ENCODE assay signal across 9 cellular contexts in the genomic region with DNA sequence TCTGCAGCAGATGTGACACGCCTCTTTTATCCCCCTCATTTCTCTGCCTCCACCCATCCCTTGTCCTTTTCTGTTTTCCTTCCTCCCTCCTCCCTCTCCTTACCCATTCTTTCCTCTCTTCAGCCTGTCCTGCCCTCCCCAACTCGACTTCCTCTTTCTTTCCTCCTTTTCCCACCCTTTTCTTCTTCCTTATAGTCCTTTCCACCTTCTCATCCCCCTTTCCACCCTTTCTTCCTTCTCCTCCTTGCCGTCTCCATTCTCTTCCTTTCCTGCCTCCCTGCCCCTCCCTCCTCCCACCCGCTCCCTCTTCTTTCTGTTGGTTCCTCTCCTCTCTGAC. TPM values are rescaled to one million over a fixed set of nuclear protein-coding genes. Genes with fewer than 3 reads are reported as not detected.
DNase-seq lines count a peak whose midpoint lies in the region; ATAC-seq, FAIRE-seq and TF ChIP-seq lines count a peak whose summit lies in the region.
"Had no signal": no experiment of that assay in that cellular context is flagged by ENCODE, and none has a peak within 500 bp of the region (broad histone marks: within the 10 kb centered on the region; RNA-seq: fewer than 3 reads in every experiment).

No MANE protein-coding gene starts in this region.

- intact Hi-C loops in HepG2 (cut with micrococcal nuclease; ENCODE audit: unreplicated experiment): no loop called here
- intact Hi-C loops in right lobe of liver (cut with DNase I): no loop called here

- H3K4me3 ChIP-seq in HepG2 (replicated peaks in 1 of 3; ENCODE audit: insufficient read depth in 1 of 3, low read depth in 2 of 3, low read length in 3 of 3) (peak overlapping the region in 1 of 3 experiments; percentile 100; a peak in 1 of 6 replicates), right lobe of liver (no peak overlapping the region), astrocyte of the spinal cord (ENCODE audit: low read depth, low read length) (peak overlapping the region; percentile 93), muscle layer of duodenum (ENCODE audit: low read depth in 1 of 2, low read length in 2 of 2) (peak overlapping the region; percentile 84 to 100)

- peaks cover 9% of the 10 kb centered on the region for H3K79me2 ChIP-seq in HepG2 (ENCODE audit: insufficient read depth, low read length)

- WGBS in HepG2 (ENCODE audit: low lambda C conversion rate): 48% methylated on average over 4 of the region's 4 CpGs
- 49% methylated on average over 4 of the region's 4 CpGs for WGBS in right lobe of liver (ENCODE audit: insufficient coverage, low coverage, low lambda C conversion rate, missing lambda C conversion rate)

- H3K4me2 ChIP-seq in HepG2 (ENCODE audit: low read depth, low read length): peak overlapping the region; percentile 97; the same call in 1 of the 2 replicates

- TF ChIP-seq EP300 in HepG2 (IDR thresholded peaks at IDR 0.05; ENCODE audit: low read depth in 2 of 2, low read length in 2 of 2) (no peak), HepG2 (CRISPR knock-in tag; IDR thresholded peaks at IDR 0.05; ENCODE audit: borderline replicate concordance) (no peak)

- TF ChIP-seq POLR2A in HepG2 (IDR thresholded peaks at IDR 0.05; ENCODE audit: insufficient read depth in 1 of 2, low read depth in 2 of 2, low read length in 2 of 2) (no peak), right lobe of liver (IDR thresholded peaks at IDR 0.05) (no peak)

- no peak for FAIRE-seq in HepG2 (lab: Jason Lieb, UNC)
- FAIRE-seq: bronchial epithelial cell had no signal

- no peaks in the 10 kb centered on the region; a peak in 1 of 5 replicates for H3K27me3 ChIP-seq in HepG2 (ENCODE audit: control insufficient read depth in 1 of 2, insufficient read depth in 2 of 2, low read length in 2 of 2)
- H3K27me3 ChIP-seq in right lobe of liver: no peaks in the 10 kb centered on the region
- H3K27me3 ChIP-seq in muscle layer of duodenum (ENCODE audit: low read depth, low read length): no peaks in the 10 kb centered on the region

- no peak for DNase-seq in HepG2 (ENCODE audit: low spot score)
- no peak for DNase-seq in right lobe of liver
- DNase-seq in astrocyte of the spinal cord (ENCODE audit: low read depth, low spot score): no peak
- DNase-seq in central memory CD4-positive, alpha-beta T cell: no peak
- DNase-seq in C1 segment of cervical spinal cord (lab: John Stamatoyannopoulos, UW): no peak

- BruUV-seq in HepG2 (replicated peaks; lab: Mats Ljungman, UMichigan): no TSS peak

- no peaks in the 10 kb centered on the region for H4K20me1 ChIP-seq in HepG2 (ENCODE audit: insufficient read depth, low read length)

- H3K4me1 ChIP-seq in HepG2 (ENCODE audit: insufficient read depth, low read length) (peaks cover 17% of the 10 kb centered on the region), right lobe of liver (no peaks in the 10 kb centered on the region), muscle layer of duodenum (ENCODE audit: control insufficient read depth in 1 of 2, insufficient read depth in 2 of 2, low read length in 2 of 2) (peaks cover 4 to 10% of the 10 kb centered on the region in 2 donors)

- H3K27ac ChIP-seq in HepG2 (ENCODE audit: extremely low read length, insufficient read depth, low read length) (no peak overlapping the region), right lobe of liver (no peak overlapping the region), muscle layer of duodenum (ENCODE audit: low read length) (no peak overlapping the region)

- H3K9me3 ChIP-seq in HepG2 (ENCODE audit: low read length): peaks cover 33% of the 10 kb centered on the region
- peaks cover 0 to 9% (median 0%) of the 10 kb centered on the region in 4 donors for H3K9me3 ChIP-seq in right lobe of liver
- H3K9me3 ChIP-seq in muscle layer of duodenum (ENCODE audit: control insufficient read depth in 1 of 2, low read length in 2 of 2): peaks cover 0 to 13% of the 10 kb centered on the region in 2 donors

- H3K9ac ChIP-seq in HepG2 (ENCODE audit: insufficient read depth, low read depth, low read length): no peak overlapping the region

- TF ChIP-seq CTCF in HepG2 (CRISPR knock-in tag; IDR thresholded peaks at IDR 0.05) (no peak), right lobe of liver (IDR thresholded peaks at IDR 0.05) (no peak), astrocyte of the spinal cord (IDR thresholded peaks at IDR 0.05; ENCODE audit: low read depth, low read length) (no peak)

- CTCF ChIA-PET in HepG2 (lab: Yijun Ruan, JAX; ENCODE audit: low intra/inter-chr PET ratio, low total read pairs): no interaction called here

- ATAC-seq in HepG2: no peak
- no peak for ATAC-seq in right lobe of liver
- ATAC-seq in HG03039 (IDR thresholded peaks at IDR 0.05; ENCODE audit: unreplicated experiment): no peak
- no peak for ATAC-seq in HG03378 (IDR thresholded peaks at IDR 0.05; ENCODE audit: unreplicated experiment)

- H2AFZ ChIP-seq in HepG2 (ENCODE audit: low read length): peak overlapping the region; percentile 77

- POLR2A ChIA-PET in HepG2 (lab: Yijun Ruan, JAX): interaction anchor here (1.0 kb wide), 1 partner anchor 1087 kb away, joined by 3 read pairs; a partner anchor contains a TSS

- H3K36me3 ChIP-seq in HepG2 (replicated peaks in 1 of 2; ENCODE audit: control insufficient read depth in 1 of 2, insufficient read depth in 2 of 2, low read length in 2 of 2) (no peaks in the 10 kb centered on the region), right lobe of liver (no peaks in the 10 kb centered on the region), muscle layer of duodenum (ENCODE audit: control insufficient read depth in 1 of 2, insufficient read depth in 2 of 2, low read length in 2 of 2) (peaks cover 0 to 17% of the 10 kb centered on the region in 2 donors)

- in situ Hi-C loops in HepG2 (cut with HindIII; ENCODE audit: extremely low pct_ligation_motif_present, low pct_unique_long_range_greater_than_20kb) (no loop called here), astrocyte of the spinal cord (cut with HindIII; ENCODE audit: low sequenced_read_pairs) (no loop called here)

- no peak for TF ChIP-seq RAD21 in HepG2 (CRISPR knock-in tag; IDR thresholded peaks at IDR 0.05)

RNA-seq across cellular contexts. Expression of a gene that starts 0.7 kb away (rescaled TPM):
- total RNA-seq in HepG2 (2016; rRNA removed; fragmentation: Illumina TruSeq; extraction: Trizol): 4.4 and 5.8 TPM in 2 replicates
- 2.2 and 3.3 TPM in 2 replicates for total RNA-seq in HepG2 (2016; cell fraction: cytosol; rRNA removed; fragmentation: Illumina TruSeq; extraction: Trizol; ENCODE audit: low read depth)
- 4.4 and 4.6 TPM in 2 replicates for total RNA-seq in HepG2 (2016; cell fraction: insoluble cytoplasmic fraction; rRNA removed; fragmentation: Illumina TruSeq; extraction: Trizol)
- total RNA-seq in HepG2 (2016; cell fraction: membrane; rRNA removed; fragmentation: Illumina TruSeq; extraction: Trizol): 6.2 and 6.5 TPM in 2 replicates
- total RNA-seq in HepG2 (2016; cell fraction: nucleus; rRNA removed; fragmentation: Illumina TruSeq; extraction: Trizol): 3.7 and 4.3 TPM in 2 replicates
- polyA plus RNA-seq in HepG2 (2011; rRNA removed): 2.2 and 3.2 TPM in 2 replicates
- polyA plus RNA-seq in HepG2 (2011; cell fraction: cytosol; rRNA removed): 2.3 and 2.8 TPM in 2 replicates
- 4.6 and 4.7 TPM in 2 replicates for polyA plus RNA-seq in HepG2 (2011; cell fraction: nucleus; rRNA removed)
- polyA plus RNA-seq in HepG2 (2012): 1.5 and 2.0 TPM in 2 replicates
- polyA plus RNA-seq in HepG2 (2016; cell fraction: cytosol; fragmentation: Illumina TruSeq; extraction: Trizol; ENCODE audit: low read depth): 2.9 and 3.4 TPM in 2 replicates
- polyA plus RNA-seq in HepG2 (2016; cell fraction: insoluble cytoplasmic fraction; fragmentation: Illumina TruSeq; extraction: Trizol; ENCODE audit: low read depth): 3.5 and 3.9 TPM in 2 replicates
- polyA plus RNA-seq in HepG2 (2016; cell fraction: membrane; fragmentation: Illumina TruSeq; extraction: Trizol; ENCODE audit: low read depth): 4.7 and 4.8 TPM in 2 replicates
- 3.1 and 3.3 TPM in 2 replicates for polyA plus RNA-seq in HepG2 (2016; cell fraction: nucleus; fragmentation: Illumina TruSeq; extraction: Trizol; ENCODE audit: insufficient read depth, low read depth)
- polyA minus RNA-seq in HepG2 (2011; rRNA and poly(A)+ RNA removed; ENCODE audit: low replicate concordance): 4.3 and 8.0 TPM in 2 replicates
- 1.8 and 2.3 TPM in 2 replicates for polyA minus RNA-seq in HepG2 (2011; cell fraction: cytosol; rRNA and poly(A)+ RNA removed)
- polyA minus RNA-seq in HepG2 (2011; cell fraction: nucleus; rRNA and poly(A)+ RNA removed): 8.1 and 9.6 TPM in 2 replicates
- 1 to 10 TPM in 4 of 6 experiments, under 1 TPM in 2; 0.90 to 2.8 (median 1.5) TPM for total RNA-seq in right lobe of liver

RNA-seq across cellular contexts. Expression of a gene that starts 27.1 kb away (rescaled TPM):
- total RNA-seq in HepG2 (2016; rRNA removed; fragmentation: Illumina TruSeq; extraction: Trizol) (not detected in 2 replicates), right lobe of liver (1 to 10 TPM; 1.2 to 5.7 (median 2.9) TPM)
- not detected in 2 replicates for total RNA-seq in HepG2 (2016; cell fraction: cytosol; rRNA removed; fragmentation: Illumina TruSeq; extraction: Trizol; ENCODE audit: low read depth)
- not detected in 2 replicates for total RNA-seq in HepG2 (2016; cell fraction: insoluble cytoplasmic fraction; rRNA removed; fragmentation: Illumina TruSeq; extraction: Trizol)
- not detected in 2 replicates for total RNA-seq in HepG2 (2016; cell fraction: membrane; rRNA removed; fragmentation: Illumina TruSeq; extraction: Trizol)
- total RNA-seq in HepG2 (2016; cell fraction: nucleus; rRNA removed; fragmentation: Illumina TruSeq; extraction: Trizol): not detected in 2 replicates
- not detected in 2 replicates for polyA plus RNA-seq in HepG2 (2011; rRNA removed)
- not detected in 2 replicates for polyA plus RNA-seq in HepG2 (2011; cell fraction: cytosol; rRNA removed)
- polyA plus RNA-seq in HepG2 (2011; cell fraction: nucleus; rRNA removed): not detected in 2 replicates
- polyA plus RNA-seq in HepG2 (2012): not detected in 2 replicates
- polyA plus RNA-seq in HepG2 (2016; cell fraction: cytosol; fragmentation: Illumina TruSeq; extraction: Trizol; ENCODE audit: low read depth): not detected in 2 replicates
- not detected in 2 replicates for polyA plus RNA-seq in HepG2 (2016; cell fraction: insoluble cytoplasmic fraction; fragmentation: Illumina TruSeq; extraction: Trizol; ENCODE audit: low read depth)
- not detected in 2 replicates for polyA plus RNA-seq in HepG2 (2016; cell fraction: membrane; fragmentation: Illumina TruSeq; extraction: Trizol; ENCODE audit: low read depth)
- not detected in 2 replicates for polyA plus RNA-seq in HepG2 (2016; cell fraction: nucleus; fragmentation: Illumina TruSeq; extraction: Trizol; ENCODE audit: insufficient read depth, low read depth)
- polyA minus RNA-seq in HepG2 (2011; rRNA and poly(A)+ RNA removed; ENCODE audit: low replicate concordance): 0.06 TPM in 1 of 2 replicates, not detected in the other
- not detected in 2 replicates for polyA minus RNA-seq in HepG2 (2011; cell fraction: cytosol; rRNA and poly(A)+ RNA removed)
- 0.12 TPM in 1 of 2 replicates, not detected in the other for polyA minus RNA-seq in HepG2 (2011; cell fraction: nucleus; rRNA and poly(A)+ RNA removed)

RNA-seq across cellular contexts. Expression of a gene that starts 48.5 kb away (rescaled TPM):
- 0.49 and 0.53 TPM in 2 replicates for total RNA-seq in HepG2 (2016; rRNA removed; fragmentation: Illumina TruSeq; extraction: Trizol)
- not detected in 2 replicates for total RNA-seq in HepG2 (2016; cell fraction: cytosol; rRNA removed; fragmentation: Illumina TruSeq; extraction: Trizol; ENCODE audit: low read depth)
- 0.28 and 0.42 TPM in 2 replicates for total RNA-seq in HepG2 (2016; cell fraction: insoluble cytoplasmic fraction; rRNA removed; fragmentation: Illumina TruSeq; extraction: Trizol)
- 0.22 and 0.28 TPM in 2 replicates for total RNA-seq in HepG2 (2016; cell fraction: membrane; rRNA removed; fragmentation: Illumina TruSeq; extraction: Trizol)
- 0.60 and 0.75 TPM in 2 replicates for total RNA-seq in HepG2 (2016; cell fraction: nucleus; rRNA removed; fragmentation: Illumina TruSeq; extraction: Trizol)
- 0.16 and 0.21 TPM in 2 replicates for polyA plus RNA-seq in HepG2 (2011; rRNA removed)
- 0.21 TPM in 1 of 2 replicates, not detected in the other for polyA plus RNA-seq in HepG2 (2011; cell fraction: cytosol; rRNA removed)
- 0.59 TPM in 1 of 2 replicates, not detected in the other for polyA plus RNA-seq in HepG2 (2011; cell fraction: nucleus; rRNA removed)
- 0.27 and 0.55 TPM in 2 replicates for polyA plus RNA-seq in HepG2 (2012)
- 0.32 TPM in 1 of 2 replicates, not detected in the other for polyA plus RNA-seq in HepG2 (2016; cell fraction: cytosol; fragmentation: Illumina TruSeq; extraction: Trizol; ENCODE audit: low read depth)
- polyA plus RNA-seq in HepG2 (2016; cell fraction: insoluble cytoplasmic fraction; fragmentation: Illumina TruSeq; extraction: Trizol; ENCODE audit: low read depth): 0.54 and 0.95 TPM in 2 replicates
- polyA plus RNA-seq in HepG2 (2016; cell fraction: membrane; fragmentation: Illumina TruSeq; extraction: Trizol; ENCODE audit: low read depth): 0.35 TPM in 1 of 2 replicates, not detected in the other
- polyA plus RNA-seq in HepG2 (2016; cell fraction: nucleus; fragmentation: Illumina TruSeq; extraction: Trizol; ENCODE audit: insufficient read depth, low read depth): 1.1 and 2.3 TPM in 2 replicates
- not detected in 2 replicates for polyA minus RNA-seq in HepG2 (2011; rRNA and poly(A)+ RNA removed; ENCODE audit: low replicate concordance)
- not detected in 2 replicates for polyA minus RNA-seq in HepG2 (2011; cell fraction: cytosol; rRNA and poly(A)+ RNA removed)
- polyA minus RNA-seq in HepG2 (2011; cell fraction: nucleus; rRNA and poly(A)+ RNA removed): not detected in 2 replicates
- total RNA-seq in right lobe of liver: not detected
- total RNA-seq: bronchial epithelial cell had no signal

RNA-seq across cellular contexts. Expression of a gene that starts 55.7 kb away (rescaled TPM):
- not detected in 2 replicates for total RNA-seq in HepG2 (2016; rRNA removed; fragmentation: Illumina TruSeq; extraction: Trizol)
- not detected in 2 replicates for total RNA-seq in HepG2 (2016; cell fraction: cytosol; rRNA removed; fragmentation: Illumina TruSeq; extraction: Trizol; ENCODE audit: low read depth)
- total RNA-seq in HepG2 (2016; cell fraction: insoluble cytoplasmic fraction; rRNA removed; fragmentation: Illumina TruSeq; extraction: Trizol): not detected in 2 replicates
- not detected in 2 replicates for total RNA-seq in HepG2 (2016; cell fraction: membrane; rRNA removed; fragmentation: Illumina TruSeq; extraction: Trizol)
- not detected in 2 replicates for total RNA-seq in HepG2 (2016; cell fraction: nucleus; rRNA removed; fragmentation: Illumina TruSeq; extraction: Trizol)
- not detected in 2 replicates for polyA plus RNA-seq in HepG2 (2011; rRNA removed)
- not detected in 2 replicates for polyA plus RNA-seq in HepG2 (2011; cell fraction: cytosol; rRNA removed)
- polyA plus RNA-seq in HepG2 (2011; cell fraction: nucleus; rRNA removed): not detected in 2 replicates
- polyA plus RNA-seq in HepG2 (2012): not detected in 2 replicates
- polyA plus RNA-seq in HepG2 (2016; cell fraction: cytosol; fragmentation: Illumina TruSeq; extraction: Trizol; ENCODE audit: low read depth): not detected in 2 replicates
- polyA plus RNA-seq in HepG2 (2016; cell fraction: insoluble cytoplasmic fraction; fragmentation: Illumina TruSeq; extraction: Trizol; ENCODE audit: low read depth): not detected in 2 replicates
- not detected in 2 replicates for polyA plus RNA-seq in HepG2 (2016; cell fraction: membrane; fragmentation: Illumina TruSeq; extraction: Trizol; ENCODE audit: low read depth)
- not detected in 2 replicates for polyA plus RNA-seq in HepG2 (2016; cell fraction: nucleus; fragmentation: Illumina TruSeq; extraction: Trizol; ENCODE audit: insufficient read depth, low read depth)
- not detected in 2 replicates for polyA minus RNA-seq in HepG2 (2011; rRNA and poly(A)+ RNA removed; ENCODE audit: low replicate concordance)
- not detected in 2 replicates for polyA minus RNA-seq in HepG2 (2011; cell fraction: cytosol; rRNA and poly(A)+ RNA removed)
- not detected in 2 replicates for polyA minus RNA-seq in HepG2 (2011; cell fraction: nucleus; rRNA and poly(A)+ RNA removed)
- 1 to 10 TPM in 1 of 6 experiments, under 1 TPM in 5; 0.53 to 2.6 (median 0.77) TPM for total RNA-seq in right lobe of liver

Comparison
In these comparisons a context has a peak if more than half of its experiments do, and no peak if none do; other contexts are left out.
1. H3K4me3 ChIP-seq: peak in astrocyte of the spinal cord (single experiment) and muscle layer of duodenum (2 of 2); none in right lobe of liver (0 of 3).